Comparison of ENCODE assay signal across 1 cellular context in genomic region chr1:29230553-29231378, GRCh38.
TF ChIP-seq lines count a peak whose summit lies in the region.

Gene MECR, minus strand, starts transcription at chr1:29230934. Its CDS starts 28 bp downstream, at chr1:29230906.

TF ChIP-seq in HepG2, 621 proteins besides CTCF, POLR2A, EP300 and RAD21 (continued from another document and continues in another):
- TF ChIP-seq HNF4A (CRISPR knock-in tag; IDR thresholded peaks at IDR 0.05), result no peak; the same call in 1 of the 2 replicates
- no peak for TF ChIP-seq ZNF841 (CRISPR knock-in tag; IDR thresholded peaks at IDR 0.05; ENCODE audit: borderline replicate concordance)
- TF ChIP-seq NR2C2 (CRISPR knock-in tag; IDR thresholded peaks at IDR 0.05; ENCODE audit: borderline replicate concordance), result no peak
- no peak for TF ChIP-seq ZNF432 (CRISPR knock-in tag; IDR thresholded peaks at IDR 0.05; ENCODE audit: borderline replicate concordance)
- peak; percentile 69; the same call in 1 of the 2 replicates for TF ChIP-seq E2F1 (CRISPR knock-in tag; IDR thresholded peaks at IDR 0.05)
- TF ChIP-seq ZNF557 (CRISPR knock-in tag; IDR thresholded peaks at IDR 0.05), result no peak
- no peak for TF ChIP-seq AFF4 (CRISPR knock-in tag; IDR thresholded peaks at IDR 0.05)
- TF ChIP-seq ZMYM2 (CRISPR knock-in tag; IDR thresholded peaks at IDR 0.05), result no peak
- peak; percentile 56; the same call in 1 of the 2 replicates for TF ChIP-seq BORCS8-MEF2B (CRISPR knock-in tag; IDR thresholded peaks at IDR 0.05)
- peak; percentile 57; the same call in 1 of the 2 replicates for TF ChIP-seq ISL2 (CRISPR knock-in tag; IDR thresholded peaks at IDR 0.05)
- no peak for TF ChIP-seq THAP8 (CRISPR knock-in tag; IDR thresholded peaks at IDR 0.05; ENCODE audit: borderline replicate concordance)
- no peak for TF ChIP-seq SNAPC5 (CRISPR knock-in tag; IDR thresholded peaks at IDR 0.05; ENCODE audit: borderline replicate concordance)
- TF ChIP-seq ZNF512B (CRISPR knock-in tag; IDR thresholded peaks at IDR 0.05; ENCODE audit: borderline replicate concordance), result no peak
- peak; percentile 83 for TF ChIP-seq ASH2L (IDR thresholded peaks at IDR 0.05; ENCODE audit: insufficient read length, low read depth, low read length)
- TF ChIP-seq ZBTB8A (CRISPR knock-in tag; IDR thresholded peaks at IDR 0.05; ENCODE audit: borderline replicate concordance, low read depth), result no peak
- TF ChIP-seq ZC3H13 (CRISPR knock-in tag; IDR thresholded peaks at IDR 0.05), result no peak
- TF ChIP-seq ZNF430 (CRISPR knock-in tag; IDR thresholded peaks at IDR 0.05), result no peak
- TF ChIP-seq SOX5 (CRISPR knock-in tag; IDR thresholded peaks at IDR 0.05; ENCODE audit: borderline replicate concordance), result peak; percentile 3; the same call in 1 of the 2 replicates
- no peak for TF ChIP-seq ELF4 (CRISPR knock-in tag; IDR thresholded peaks at IDR 0.05; ENCODE audit: borderline replicate concordance)
- no peak; the same call in 1 of the 2 replicates for TF ChIP-seq ZBTB7B (CRISPR knock-in tag; IDR thresholded peaks at IDR 0.05)
- no peak for TF ChIP-seq ZNF30 (CRISPR knock-in tag; IDR thresholded peaks at IDR 0.05)
- peak; percentile 76; the same call in 1 of the 2 replicates for TF ChIP-seq ZNF572 (CRISPR knock-in tag; IDR thresholded peaks at IDR 0.05)
- TF ChIP-seq ZNF691 (CRISPR knock-in tag; IDR thresholded peaks at IDR 0.05; ENCODE audit: borderline replicate concordance, low read depth), result no peak; the same call in 1 of the 2 replicates
- no peak for TF ChIP-seq ZNF34 (CRISPR knock-in tag; IDR thresholded peaks at IDR 0.05; ENCODE audit: borderline replicate concordance)
- peak; percentile 84 for TF ChIP-seq RBM39 (IDR thresholded peaks at IDR 0.05; ENCODE audit: low read depth, low read length, poor library complexity, severe bottlenecking)
- no peak for TF ChIP-seq ZNF138 (CRISPR knock-in tag; IDR thresholded peaks at IDR 0.05; ENCODE audit: low read depth)
- no peak for TF ChIP-seq FOXM1 (CRISPR knock-in tag; IDR thresholded peaks at IDR 0.05)
- TF ChIP-seq SSRP1 (CRISPR knock-in tag; IDR thresholded peaks at IDR 0.05), result no peak
- no peak for TF ChIP-seq FOSL1 (CRISPR knock-in tag; IDR thresholded peaks at IDR 0.05; ENCODE audit: borderline replicate concordance)
- TF ChIP-seq ZNF143 (CRISPR knock-in tag; IDR thresholded peaks at IDR 0.05), result no peak
- TF ChIP-seq ZNF10 (CRISPR knock-in tag; IDR thresholded peaks at IDR 0.05; ENCODE audit: borderline replicate concordance, low read depth), result no peak
- no peak for TF ChIP-seq CENPT (CRISPR knock-in tag; IDR thresholded peaks at IDR 0.05; ENCODE audit: low read depth)
- peak; percentile 95; the same call in 1 of the 2 replicates for TF ChIP-seq FOXK1 (CRISPR knock-in tag; IDR thresholded peaks at IDR 0.05; ENCODE audit: borderline replicate concordance, low read depth)
- TF ChIP-seq GMEB2 (CRISPR knock-in tag; IDR thresholded peaks at IDR 0.05; ENCODE audit: low read depth), result no peak
- peak; percentile 76 for TF ChIP-seq PHF8 (CRISPR knock-in tag; IDR thresholded peaks at IDR 0.05)
- TF ChIP-seq ZNF777 (CRISPR knock-in tag; IDR thresholded peaks at IDR 0.05), result peak; percentile 95
- TF ChIP-seq ZNF644 (CRISPR knock-in tag; IDR thresholded peaks at IDR 0.05; ENCODE audit: low read depth), result no peak
- TF ChIP-seq ZNF282 (IDR thresholded peaks at IDR 0.05; ENCODE audit: partially characterized antibody), result no peak
- TF ChIP-seq ZBED4 (CRISPR knock-in tag; IDR thresholded peaks at IDR 0.05; ENCODE audit: borderline replicate concordance), result no peak
- TF ChIP-seq ATM (IDR thresholded peaks at IDR 0.05; ENCODE audit: borderline replicate concordance), result no peak
- TF ChIP-seq ZNF382 (CRISPR knock-in tag; IDR thresholded peaks at IDR 0.05; ENCODE audit: borderline replicate concordance), result no peak
- TF ChIP-seq AKNA (CRISPR knock-in tag; IDR thresholded peaks at IDR 0.05; ENCODE audit: borderline replicate concordance), result no peak
- TF ChIP-seq HMGA1 (CRISPR knock-in tag; conservative IDR thresholded peaks at IDR 0.05), result no peak
- TF ChIP-seq BCL6 (CRISPR knock-in tag; IDR thresholded peaks at IDR 0.05), result peak; percentile 19; the same call in 1 of the 2 replicates
